Comparison of ENCODE assay signal across 37 cellular contexts in the genomic region with DNA sequence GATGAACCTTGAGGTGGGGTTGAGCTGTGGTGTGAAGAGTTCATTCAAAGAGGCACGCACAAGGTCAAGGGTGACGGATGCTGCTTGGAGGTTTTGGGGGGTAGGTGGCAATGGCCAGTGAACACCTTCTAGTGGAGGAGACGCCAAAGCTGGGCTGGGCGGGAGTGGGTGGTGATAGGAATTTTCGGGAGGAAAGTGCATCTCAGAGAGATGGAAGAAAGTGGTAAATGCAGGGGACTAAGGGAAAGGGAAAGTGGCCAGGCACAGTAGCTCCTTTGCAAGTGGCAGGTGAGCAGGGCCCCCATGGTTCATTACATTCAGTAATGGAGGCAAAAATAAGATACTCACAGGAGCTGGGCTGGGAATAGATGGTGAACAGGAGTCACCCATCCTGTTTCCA.
"Had no signal": no experiment of that assay in that cellular context is flagged by ENCODE, and none has a peak within 500 bp of the region (broad histone marks: within the 10 kb centered on the region; RNA-seq: fewer than 3 reads in every experiment).

No MANE protein-coding gene starts in this region.

- H3K27ac ChIP-seq: adrenal gland, body of pancreas, breast epithelium, cardiac muscle cell, colonic mucosa, esophagus muscularis mucosa, foreskin keratinocyte, gastrocnemius medialis, heart left ventricle had no signal

- H3K36me3 ChIP-seq: adrenal gland, breast epithelium, cardiac muscle cell, colonic mucosa, esophagus muscularis mucosa, gastrocnemius medialis, heart left ventricle had no signal

- H3K4me3 ChIP-seq: adrenal gland, body of pancreas, breast epithelium, cardiac muscle cell, colonic mucosa, esophagus muscularis mucosa, gastrocnemius medialis, heart left ventricle had no signal

- H3K27me3 ChIP-seq: adrenal gland, body of pancreas, breast epithelium, colonic mucosa, esophagus muscularis mucosa had no signal

- H3K4me1 ChIP-seq: adrenal gland, breast epithelium, colonic mucosa, esophagus muscularis mucosa, foreskin keratinocyte, gastrocnemius medialis, heart left ventricle had no signal

- H3K9me3 ChIP-seq: adrenal gland, body of pancreas, breast epithelium, colonic mucosa, esophagus muscularis mucosa had no signal

- H3K9me3 Mint-ChIP-seq: activated CD4-positive, alpha-beta memory T cell treated with anti-CD3 and anti-CD28 coated beads for 36 hours; activated CD4-positive, alpha-beta T cell treated with anti-CD3 and anti-CD28 coated beads, Interleukin-2, amount 10 ng/mL, durations not matched to agents 24 days and 14 days; activated naive CD4-positive, alpha-beta T cell treated with anti-CD3 and anti-CD28 coated beads for 36 hours; activated T-helper 1 cell treated with anti-CD3 and anti-CD28 coated beads, Interleukin-12 subunit alpha, Interleukin-12 subunit beta, Interleukin-2, Interleukin-4 antibody, amounts not matched to agents 30 ng/mL and 10 ng/mL and 1 ng/mL, durations not matched to agents 14 hours and 24 hours and 36 hours; activated T-helper 2 cell treated with anti-CD3 and anti-CD28 coated beads, Interferon-gamma antibody, Interleukin-2, Interleukin-4, amounts not matched to agents 10 μg/mL and 5 μg/mL and 100 μg/mL, durations not matched to agents 14 hours and 24 hours and 36 hours; endodermal cell; T-helper 2 cell treated with Interferon-gamma antibody and Interleukin-4, amounts not matched to agents 5 μg/mL and 100 μg/mL, for 36 hours had no signal

- H3K4me1 Mint-ChIP-seq: activated CD4-positive, alpha-beta T cell treated with anti-CD3 and anti-CD28 coated beads for 36 hours; activated CD4-positive, alpha-beta T cell treated with anti-CD3 and anti-CD28 coated beads, Interleukin-2, amount 10 ng/mL, durations not matched to agents 24 days and 14 days; activated CD8-positive, alpha-beta memory T cell treated with anti-CD3 and anti-CD28 coated beads, Interleukin-2, amount 10 ng/mL, durations not matched to agents 7 days and 5 days; activated naive CD4-positive, alpha-beta T cell treated with anti-CD3 and anti-CD28 coated beads, Interleukin-2, amount 50 U/mL, for 24 hours; activated naive CD8-positive, alpha-beta T cell treated with anti-CD3 and anti-CD28 coated beads for 36 hours; activated naive CD8-positive, alpha-beta T cell treated with anti-CD3 and anti-CD28 coated beads, Interleukin-2, amount 50 U/mL, for 24 hours; T-helper 17 cell had no signal

- H3K36me3 Mint-ChIP-seq: activated CD4-positive, alpha-beta memory T cell treated with anti-CD3 and anti-CD28 coated beads for 36 hours; activated CD8-positive, alpha-beta memory T cell treated with anti-CD3 and anti-CD28 coated beads, Interleukin-2, amount 10 ng/mL, durations not matched to agents 7 days and 5 days; activated naive CD8-positive, alpha-beta T cell treated with anti-CD3 and anti-CD28 coated beads for 36 hours had no signal

- DNase-seq: activated CD4-positive, alpha-beta memory T cell treated with anti-CD3 and anti-CD28 coated beads for 36 hours; activated CD4-positive, alpha-beta T cell treated with anti-CD3 and anti-CD28 coated beads for 36 hours; activated CD4-positive, alpha-beta T cell treated with anti-CD3 and anti-CD28 coated beads, Interleukin-2, amount 10 ng/mL, durations not matched to agents 24 days and 14 days; activated CD4-positive, CD25-positive, alpha-beta regulatory T cell; activated CD4-positive, CD25-positive, alpha-beta regulatory T cell treated with anti-CD3 and anti-CD28 coated beads, Interleukin-2, amount 50 U/mL, for 72 hours; activated CD8-positive, alpha-beta memory T cell treated with anti-CD3 and anti-CD28 coated beads, Interleukin-2, amount 10 ng/mL, durations not matched to agents 7 days and 5 days; activated CD8-positive, alpha-beta memory T cell treated with anti-CD3 and anti-CD28 coated beads, Interleukin-2, amount 50 U/mL, for 4 hours; activated CD8-positive, alpha-beta T cell treated with anti-CD3 and anti-CD28 coated beads, Interleukin-2, amount 10 ng/mL, durations not matched to agents 7 days and 5 days; activated effector memory CD4-positive, alpha-beta T cell treated with anti-CD3 and anti-CD28 coated beads, Interleukin-2, amount 50 U/mL, for 16 hours; activated naive CD4-positive, alpha-beta T cell treated with anti-CD3 and anti-CD28 coated beads for 36 hours; activated naive CD8-positive, alpha-beta T cell treated with anti-CD3 and anti-CD28 coated beads for 36 hours; activated naive CD8-positive, alpha-beta T cell treated with anti-CD3 and anti-CD28 coated beads, Interleukin-2, amount 50 U/mL, for 24 hours; activated T-cell treated with anti-CD3 and anti-CD28 coated beads, Interleukin-2, amount 50 U/mL, for 1 hour; activated T-cell treated with anti-CD3 and anti-CD28 coated beads, Interleukin-2, amount 50 U/mL, for 48 hours; adrenal gland; amygdala; aorta; body of pancreas; central memory CD4-positive, alpha-beta T cell; cerebellar nuclear complex; colonic mucosa; effector memory CD4-positive, alpha-beta T cell; endodermal cell; erythroblast; foreskin keratinocyte; gastrocnemius medialis; glutamatergic neuron; heart left ventricle; T-helper 1 cell; T-helper 17 cell had no signal

- H3K27ac Mint-ChIP-seq: activated CD4-positive, alpha-beta memory T cell treated with anti-CD3 and anti-CD28 coated beads for 36 hours; activated CD4-positive, alpha-beta T cell treated with anti-CD3 and anti-CD28 coated beads for 36 hours; activated CD4-positive, alpha-beta T cell treated with anti-CD3 and anti-CD28 coated beads, Interleukin-2, amount 10 ng/mL, durations not matched to agents 24 days and 14 days; activated CD8-positive, alpha-beta memory T cell treated with anti-CD3 and anti-CD28 coated beads, Interleukin-2, amount 10 ng/mL, durations not matched to agents 7 days and 5 days; activated CD8-positive, alpha-beta T cell treated with anti-CD3 and anti-CD28 coated beads, Interleukin-2, amount 10 ng/mL, durations not matched to agents 7 days and 5 days; activated naive CD4-positive, alpha-beta T cell treated with anti-CD3 and anti-CD28 coated beads for 36 hours; activated naive CD4-positive, alpha-beta T cell treated with anti-CD3 and anti-CD28 coated beads, Interleukin-2, amount 50 U/mL, for 24 hours; activated naive CD8-positive, alpha-beta T cell treated with anti-CD3 and anti-CD28 coated beads for 36 hours; activated naive CD8-positive, alpha-beta T cell treated with anti-CD3 and anti-CD28 coated beads, Interleukin-2, amount 50 U/mL, for 24 hours; activated T-helper 1 cell treated with anti-CD3 and anti-CD28 coated beads, Interleukin-12 subunit alpha, Interleukin-12 subunit beta, Interleukin-2, Interleukin-4 antibody, amounts not matched to agents 30 ng/mL and 10 ng/mL and 1 ng/mL, durations not matched to agents 14 hours and 24 hours and 36 hours; activated T-helper 2 cell treated with anti-CD3 and anti-CD28 coated beads, Interferon-gamma antibody, Interleukin-2, Interleukin-4, amounts not matched to agents 10 μg/mL and 5 μg/mL and 100 μg/mL, durations not matched to agents 14 hours and 24 hours and 36 hours; endodermal cell; T-helper 17 cell; T-helper 2 cell treated with Interferon-gamma antibody and Interleukin-4, amounts not matched to agents 5 μg/mL and 100 μg/mL, for 36 hours had no signal

- H3K4me3 Mint-ChIP-seq: activated CD4-positive, alpha-beta memory T cell treated with anti-CD3 and anti-CD28 coated beads for 36 hours; activated CD4-positive, alpha-beta T cell treated with anti-CD3 and anti-CD28 coated beads for 36 hours; activated CD4-positive, alpha-beta T cell treated with anti-CD3 and anti-CD28 coated beads, Interleukin-2, amount 10 ng/mL, durations not matched to agents 24 days and 14 days; activated CD8-positive, alpha-beta memory T cell treated with anti-CD3 and anti-CD28 coated beads, Interleukin-2, amount 10 ng/mL, durations not matched to agents 7 days and 5 days; activated CD8-positive, alpha-beta T cell treated with anti-CD3 and anti-CD28 coated beads, Interleukin-2, amount 10 ng/mL, durations not matched to agents 7 days and 5 days; activated naive CD4-positive, alpha-beta T cell treated with anti-CD3 and anti-CD28 coated beads for 36 hours; activated naive CD4-positive, alpha-beta T cell treated with anti-CD3 and anti-CD28 coated beads, Interleukin-2, amount 50 U/mL, for 24 hours; activated naive CD8-positive, alpha-beta T cell treated with anti-CD3 and anti-CD28 coated beads for 36 hours; activated naive CD8-positive, alpha-beta T cell treated with anti-CD3 and anti-CD28 coated beads, Interleukin-2, amount 50 U/mL, for 24 hours; activated T-helper 1 cell treated with anti-CD3 and anti-CD28 coated beads, Interleukin-12 subunit alpha, Interleukin-12 subunit beta, Interleukin-2, Interleukin-4 antibody, amounts not matched to agents 30 ng/mL and 10 ng/mL and 1 ng/mL, durations not matched to agents 14 hours and 24 hours and 36 hours; endodermal cell; T-helper 17 cell; T-helper 2 cell treated with Interferon-gamma antibody and Interleukin-4, amounts not matched to agents 5 μg/mL and 100 μg/mL, for 36 hours had no signal

- H3K27me3 Mint-ChIP-seq: activated CD8-positive, alpha-beta memory T cell treated with anti-CD3 and anti-CD28 coated beads, Interleukin-2, amount 10 ng/mL, durations not matched to agents 7 days and 5 days had no signal
